ENCODE assay signal across 7 cellular contexts in genomic region chr11:64855596-64856304, GRCh38. TPM values are rescaled to one million over a fixed set of nuclear protein-coding genes. Genes with fewer than 3 reads are reported as not detected.
DNase-seq lines count a peak whose midpoint lies in the region; ATAC-seq, FAIRE-seq and TF ChIP-seq lines count a peak whose summit lies in the region.
"Had no signal": no experiment of that assay in that cellular context is flagged by ENCODE, and none has a peak within 500 bp of the region (broad histone marks: within the 10 kb centered on the region; RNA-seq: fewer than 3 reads in every experiment).

No MANE protein-coding gene starts in this region.

- no peak for TF ChIP-seq RAD21 in IMR-90 (IDR thresholded peaks at IDR 0.05; ENCODE audit: low read length)
- TF ChIP-seq RAD21 in K562 (CRISPR knock-in tag; conservative IDR thresholded peaks at IDR 0.05 in 1 of 2, IDR thresholded peaks at IDR 0.05 in 1 of 2), result no peak

- peak; percentile 75 for FAIRE-seq in K562 (lab: Jason Lieb, UNC)

- dilution Hi-C loops in IMR-90 (cut with HindIII; ENCODE audit: low sequenced_read_pairs, unreplicated experiment), result no loop called here

- H3K36me3 ChIP-seq in IMR-90 (ENCODE audit: control insufficient read depth, insufficient read depth, low read length) (peaks cover 52% of the 10 kb centered on the region), K562 (ENCODE audit: control insufficient read depth, insufficient read depth, low read length) (peaks cover 62% of the 10 kb centered on the region; the same call in 2 of the 3 replicates), sigmoid colon (peaks cover 0 to 50% (median 31%) of the 10 kb centered on the region in 4 donors)

- TF ChIP-seq EP300 in K562 (IDR thresholded peaks at IDR 0.05; ENCODE audit: low read length), result no peak
- TF ChIP-seq EP300 in sigmoid colon (IDR thresholded peaks at IDR 0.05), result no peak

- H3K4me2 ChIP-seq in IMR-90 (ENCODE audit: low read depth, low read length) (no peak overlapping the region), K562 (ENCODE audit: insufficient read depth, low read length) (peak overlapping the region; percentile 53; the same call in 1 of the 2 replicates)

- intact Hi-C loops in IMR-90 (cut with micrococcal nuclease) (loop anchor here (2.0 kb wide), 1 partner anchor 61 kb away; the partner anchor contains the start of gene ATG2A), K562 (cut with micrococcal nuclease) (no loop called here), sigmoid colon (cut with DNase I) (no loop called here)

- POLR2A ChIA-PET in IMR-90 (lab: Charles Lee; ENCODE audit: unreplicated experiment), result no interaction called here
- POLR2A ChIA-PET in K562 (lab: Yijun Ruan, JAX), result interaction anchor here (0.6 to 1.7 kb wide), 7 partner anchors 9 to 262 kb away, joined by 3 to 12 read pairs (median 4); partner anchors contain the start of genes CDC42BPG, EHD1 and ZNHIT2

- H3K79me1 ChIP-seq in IMR-90 (ENCODE audit: low read depth in 1 of 2, low read length in 2 of 2), result peaks cover 28 to 85% of the 10 kb centered on the region in 2 experiments

- H2BK15ac ChIP-seq in IMR-90 (ENCODE audit: low read depth, low read length), result peak overlapping the region; percentile 99

- H3K14ac ChIP-seq in IMR-90 (replicated peaks; ENCODE audit: low read depth, low read length), result peak overlapping the region; percentile 98

- peak overlapping the region; percentile 78 to 96 for H4K8ac ChIP-seq in IMR-90 (ENCODE audit: low read depth in 2 of 2, low read length in 2 of 2)

- peak overlapping the region; percentile 85; the same call in 1 of the 2 replicates for H3K23ac ChIP-seq in IMR-90 (ENCODE audit: low read depth, low read length)

- peak overlapping the region; percentile 95 for H2BK120ac ChIP-seq in IMR-90 (ENCODE audit: low read depth, low read length)

- 89% methylated on average over 5 of the region's 22 CpGs; no CpG with 5 or more reads in 1 of the 2 experiments for WGBS in IMR-90 (ENCODE audit: extremely low coverage in 2 of 2, insufficient read length in 1 of 2), 2 experiments
- WGBS in K562 (ENCODE audit: insufficient coverage, low coverage, missing lambda C conversion rate), result 79% methylated on average over 13 of the region's 22 CpGs
- 76 to 86% methylated on average over 20 to 21 of the region's 22 CpGs for WGBS in sigmoid colon, 2 donors

- H2AK9ac ChIP-seq in IMR-90 (replicated peaks; ENCODE audit: low read depth, low read length, poor library complexity), result peak overlapping the region; percentile 97

- peak overlapping the region; percentile 85 for H2BK5ac ChIP-seq in IMR-90 (ENCODE audit: low read depth, low read length, poor library complexity, severe bottlenecking)

- peak overlapping the region; percentile 7 for H4K5ac ChIP-seq in IMR-90 (ENCODE audit: low read depth, low read length)

- BruUV-seq in IMR-90 (replicated peaks; lab: Mats Ljungman, UMichigan) (no TSS peak), K562 (replicated peaks; lab: Mats Ljungman, UMichigan) (no TSS peak)

- H3K9me1 ChIP-seq in IMR-90 (ENCODE audit: insufficient read depth, low read length), result peaks cover 25% of the 10 kb centered on the region
- H3K9me1 ChIP-seq in K562 (ENCODE audit: control insufficient read depth, insufficient read depth, low read length), result no peaks in the 10 kb centered on the region

- TF ChIP-seq CTCF in IMR-90 (conservative IDR thresholded peaks at IDR 0.05; ENCODE audit: low read depth, low read length) (no peak), K562 (IDR thresholded peaks at IDR 0.05 in 2 of 3, conservative IDR thresholded peaks at IDR 0.05 in 1 of 3; ENCODE audit: insufficient read depth in 2 of 3, low read depth in 1 of 3, low read length in 3 of 3) (no peak), sigmoid colon (IDR thresholded peaks at IDR 0.05) (no peak)

- H3K18ac ChIP-seq in IMR-90 (ENCODE audit: low read depth, low read length), result peak overlapping the region; percentile 22

- H4K20me1 ChIP-seq in IMR-90 (ENCODE audit: insufficient read depth, low read length) (peaks cover 5% of the 10 kb centered on the region; the same call in 1 of the 2 replicates), K562 (replicated peaks; ENCODE audit: control insufficient read depth, insufficient read depth, low read length) (no peaks in the 10 kb centered on the region)

- H2AFZ ChIP-seq in IMR-90 (replicated peaks; ENCODE audit: low read length, poor library complexity) (peak overlapping the region; percentile 82), K562 (ENCODE audit: low read depth, low read length) (no peak overlapping the region)

- no peak overlapping the region for H3K9ac ChIP-seq in IMR-90 (ENCODE audit: low read depth, low read length)
- peak overlapping the region; percentile 20 to 85; a peak in 3 of 4 replicates for H3K9ac ChIP-seq in K562 (ENCODE audit: insufficient read depth in 1 of 2, low read depth in 2 of 2, low read length in 2 of 2)

- H3K27ac ChIP-seq in IMR-90 (ENCODE audit: insufficient read depth, low read length) (peak overlapping the region; percentile 74), K562 (ENCODE audit: extremely low read depth, low read depth, low read length) (peak overlapping the region; percentile 70; the same call in 2 of the 3 replicates), sigmoid colon (peak overlapping the region; percentile 79 to 97 (median 97))
- H3K27ac ChIP-seq: WERI-Rb-1 had no signal

- H2AK5ac ChIP-seq in IMR-90 (ENCODE audit: low read depth, low read length), result peak overlapping the region; percentile 100

- H3K56ac ChIP-seq in IMR-90 (ENCODE audit: extremely low read depth, insufficient read depth, low read length), result peak overlapping the region; percentile 66

- H3K27me3 ChIP-seq in IMR-90 (ENCODE audit: control insufficient read depth, insufficient read depth, low read length) (no peaks in the 10 kb centered on the region), K562 (ENCODE audit: control insufficient read depth in 2 of 2, insufficient read depth in 2 of 2, low read length in 2 of 2) (no peaks in the 10 kb centered on the region), sigmoid colon (no peaks in the 10 kb centered on the region)

- no peak for DNase-seq in IMR-90
- no peak for DNase-seq in K562 (ENCODE audit: extremely low read depth in 1 of 4, low spot score in 3 of 4)
- no peak for DNase-seq in sigmoid colon
- DNase-seq in GM19238 (ENCODE audit: insufficient read length, low spot score), result no peak
- DNase-seq: WERI-Rb-1 had no signal

- TF ChIP-seq POLR2A in IMR-90 (IDR thresholded peaks at IDR 0.05; ENCODE audit: low read depth, low read length) (no peak), K562 (conservative IDR thresholded peaks at IDR 0.05) (no peak), sigmoid colon (IDR thresholded peaks at IDR 0.05) (no peak)

- peaks cover 29% of the 10 kb centered on the region for H3K4me1 ChIP-seq in IMR-90 (ENCODE audit: control insufficient read depth, insufficient read depth, low read length)
- peaks cover 35 to 76% of the 10 kb centered on the region in 2 experiments for H3K4me1 ChIP-seq in K562 (replicated peaks in 1 of 2; ENCODE audit: control insufficient read depth in 2 of 2, insufficient read depth in 2 of 2, low read length in 2 of 2)
- H3K4me1 ChIP-seq in sigmoid colon, result peaks cover 0 to 86% (median 66%) of the 10 kb centered on the region in 4 donors

- H3K9me3 ChIP-seq in IMR-90 (ENCODE audit: control insufficient read depth, insufficient read depth, low read length), result no peaks in the 10 kb centered on the region
- no peaks in the 10 kb centered on the region for H3K9me3 ChIP-seq in K562 (replicated peaks; ENCODE audit: control insufficient read depth, insufficient read depth, low read depth, low read length)
- H3K9me3 ChIP-seq in sigmoid colon, result no peaks in the 10 kb centered on the region

- in situ Hi-C loops in IMR-90 (cut with MboI; ENCODE audit: low sequenced_read_pairs) (no loop called here), K562 (cut with MboI) (no loop called here)

- ATAC-seq in IMR-90 (ENCODE audit: low read depth), result no peak
- no peak for ATAC-seq in K562
- no peak for ATAC-seq in HG03520 (IDR thresholded peaks at IDR 0.05; ENCODE audit: unreplicated experiment)
- no peak for ATAC-seq in GM19324 (IDR thresholded peaks at IDR 0.05; ENCODE audit: low FRiP score, unreplicated experiment)

- CTCF ChIA-PET in IMR-90 (lab: Yijun Ruan, JAX) (interaction anchor here (1.0 kb wide), 1 partner anchor 32 kb away, joined by 4 read pairs; no protein-coding TSS in a partner anchor), K562 (lab: Yijun Ruan, JAX; ENCODE audit: low intra/inter-chr PET ratio) (no interaction called here)

- H4K91ac ChIP-seq in IMR-90 (ENCODE audit: insufficient read depth, low read depth, low read length), result peak overlapping the region; percentile 97

- H3K4ac ChIP-seq in IMR-90 (ENCODE audit: low read depth, low read length), result peak overlapping the region; percentile 99

- H2BK20ac ChIP-seq in IMR-90 (ENCODE audit: low read depth, low read length), result peak overlapping the region; percentile 93

- H3K4me3 ChIP-seq in IMR-90 (ENCODE audit: insufficient read depth, low read depth, low read length), result no peak overlapping the region
- H3K4me3 ChIP-seq in K562, result no peak overlapping the region
- H3K4me3 ChIP-seq in sigmoid colon, result no peak overlapping the region

- H3K79me2 ChIP-seq in K562 (ENCODE audit: control insufficient read depth, insufficient read depth, low read length), result peaks cover 3% of the 10 kb centered on the region; the same call in 2 of the 3 replicates

RNA-seq across cellular contexts. Expression of gene CDC42BPG, which starts 11.3 kb away (rescaled TPM):
- total RNA-seq in IMR-90 (2012; rRNA removed) (under 0.01 TPM in 2 replicates), K562 (2014; rRNA removed) (4.0 and 7.1 TPM in 2 replicates), K562 (2014; rRNA removed; fragmentation: Illumina TruSeq; extraction: Trizol) (0.99 and 1.1 TPM in 2 replicates), K562 (2015; rRNA removed; fragmentation: Illumina TruSeq; extraction: Trizol) (2.1 and 2.5 TPM in 2 replicates), K562 (2021) (7.4 and 8.8 TPM in 2 replicates), sigmoid colon (under 1 TPM in 3 of 4 donors, not detected in 1; 0.16 to 0.83 (median 0.36) TPM)
- polyA plus RNA-seq in IMR-90 (2012; rRNA removed) (0.10 and 0.12 TPM in 2 replicates), K562 (2011; rRNA removed) (2.2 and 3.6 TPM in 2 replicates), K562 (2014; fragmentation: Illumina TruSeq; extraction: Trizol) (1.8 and 4.6 TPM in 2 replicates), K562 (2014; fragmentation: Nextera tagmentation; extraction: Ambion mirVana) (under 1 TPM; 0.04 to 0.08 TPM), K562 (2014; rRNA removed) (7.9 and 11.8 TPM in 2 replicates), sigmoid colon (10 to 100 TPM; 19.8 to 39.8 (median 20.8) TPM)
- 0.04 and 0.12 TPM in 2 replicates for polyA plus RNA-seq in IMR-90 (2012; cell fraction: cytosol; rRNA removed)
- polyA plus RNA-seq in IMR-90 (2012; cell fraction: nucleus; rRNA removed; ENCODE audit: low replicate concordance), result 0.50 and 0.59 TPM in 2 replicates
- 19.1 and 64.6 TPM in 2 replicates for total RNA-seq in K562 (2011; cell fraction: chromatin; rRNA removed; ENCODE audit: low replicate concordance)
- total RNA-seq in K562 (2011; cell fraction: nucleolus; rRNA removed), result 33.3 and 37.9 TPM in 2 replicates
- 16.2 and 19.7 TPM in 2 replicates for total RNA-seq in K562 (2011; cell fraction: nucleoplasm; rRNA removed)
- polyA plus RNA-seq in K562 (2011; cell fraction: cytosol; rRNA removed), result 2.0 and 4.5 TPM in 2 replicates
- 15.1 and 28.5 TPM in 2 replicates for polyA plus RNA-seq in K562 (2011; cell fraction: nucleus; rRNA removed)
- 4.7 and 6.3 TPM in 2 replicates for polyA plus RNA-seq in K562 (2012)
- polyA minus RNA-seq in K562 (2011; rRNA and poly(A)+ RNA removed), result 2.1 and 3.0 TPM in 2 replicates
- polyA minus RNA-seq in K562 (2011; cell fraction: cytosol; rRNA and poly(A)+ RNA removed), result 3.2 and 3.5 TPM in 2 replicates
- polyA minus RNA-seq in K562 (2011; cell fraction: nucleus; rRNA and poly(A)+ RNA removed), result 12.1 and 12.2 TPM in 2 replicates

RNA-seq across cellular contexts. Expression of gene EHD1, which starts 22.7 kb away (rescaled TPM):
- total RNA-seq in IMR-90 (2012; rRNA removed) (107 and 125 TPM in 2 replicates), K562 (2014; rRNA removed) (39.1 and 40.0 TPM in 2 replicates), K562 (2014; rRNA removed; fragmentation: Illumina TruSeq; extraction: Trizol) (7.2 and 11.5 TPM in 2 replicates), K562 (2015; rRNA removed; fragmentation: Illumina TruSeq; extraction: Trizol) (12.7 and 12.9 TPM in 2 replicates), K562 (2021) (65.0 and 69.6 TPM in 2 replicates), sigmoid colon (10 to 100 TPM; 38.5 to 73.1 (median 44.1) TPM)
- polyA plus RNA-seq in IMR-90 (2012; rRNA removed) (209 and 216 TPM in 2 replicates), K562 (2011; rRNA removed) (16.4 and 34.2 TPM in 2 replicates), K562 (2014; fragmentation: Illumina TruSeq; extraction: Trizol) (41.0 and 45.1 TPM in 2 replicates), K562 (2014; fragmentation: Nextera tagmentation; extraction: Ambion mirVana) (under 1 TPM; 0.46 to 0.59 TPM), K562 (2014; rRNA removed) (26.8 and 27.3 TPM in 2 replicates), sigmoid colon (10 to 100 TPM; 27.0 to 54.0 (median 29.4) TPM)
- 259 and 358 TPM in 2 replicates for polyA plus RNA-seq in IMR-90 (2012; cell fraction: cytosol; rRNA removed)
- 267 and 410 TPM in 2 replicates for polyA plus RNA-seq in IMR-90 (2012; cell fraction: nucleus; rRNA removed; ENCODE audit: low replicate concordance)
- 20.8 and 92.1 TPM in 2 replicates for total RNA-seq in K562 (2011; cell fraction: chromatin; rRNA removed; ENCODE audit: low replicate concordance)
- total RNA-seq in K562 (2011; cell fraction: nucleolus; rRNA removed), result 57.7 and 64.3 TPM in 2 replicates
- 24.2 and 37.8 TPM in 2 replicates for total RNA-seq in K562 (2011; cell fraction: nucleoplasm; rRNA removed)
- 30.6 and 56.6 TPM in 2 replicates for polyA plus RNA-seq in K562 (2011; cell fraction: cytosol; rRNA removed)
- 30.2 and 48.9 TPM in 2 replicates for polyA plus RNA-seq in K562 (2011; cell fraction: nucleus; rRNA removed)
- 38.5 and 52.8 TPM in 2 replicates for polyA plus RNA-seq in K562 (2012)
- 26.8 and 39.2 TPM in 2 replicates for polyA minus RNA-seq in K562 (2011; rRNA and poly(A)+ RNA removed)
- 50.9 and 64.3 TPM in 2 replicates for polyA minus RNA-seq in K562 (2011; cell fraction: cytosol; rRNA and poly(A)+ RNA removed)
- 17.4 and 22.8 TPM in 2 replicates for polyA minus RNA-seq in K562 (2011; cell fraction: nucleus; rRNA and poly(A)+ RNA removed)

RNA-seq across cellular contexts. Expression of gene MEN1, which starts 45.4 kb away (rescaled TPM):
- total RNA-seq in IMR-90 (2012; rRNA removed), result 8.8 and 9.4 TPM in 2 replicates
- polyA plus RNA-seq in IMR-90 (2012; rRNA removed), result 35.7 and 44.7 TPM in 2 replicates
- 18.9 and 33.6 TPM in 2 replicates for polyA plus RNA-seq in IMR-90 (2012; cell fraction: cytosol; rRNA removed)
- polyA plus RNA-seq in IMR-90 (2012; cell fraction: nucleus; rRNA removed; ENCODE audit: low replicate concordance), result 65.7 and 129 TPM in 2 replicates
- 33.3 and 80.8 TPM in 2 replicates for total RNA-seq in K562 (2011; cell fraction: chromatin; rRNA removed; ENCODE audit: low replicate concordance)
- 78.7 and 86.4 TPM in 2 replicates for total RNA-seq in K562 (2011; cell fraction: nucleolus; rRNA removed)
- total RNA-seq in K562 (2011; cell fraction: nucleoplasm; rRNA removed), result 51.5 and 54.8 TPM in 2 replicates
- total RNA-seq in K562 (2014; rRNA removed), result 24.3 and 29.4 TPM in 2 replicates
- total RNA-seq in K562 (2014; rRNA removed; fragmentation: Illumina TruSeq; extraction: Trizol), result 6.3 and 7.3 TPM in 2 replicates
- 12.3 and 15.0 TPM in 2 replicates for total RNA-seq in K562 (2015; rRNA removed; fragmentation: Illumina TruSeq; extraction: Trizol)
- total RNA-seq in K562 (2021), result 55.7 and 57.2 TPM in 2 replicates
- 19.3 and 34.7 TPM in 2 replicates for polyA plus RNA-seq in K562 (2011; rRNA removed)
- polyA plus RNA-seq in K562 (2011; cell fraction: cytosol; rRNA removed), result 22.5 and 54.7 TPM in 2 replicates
- 88.7 and 149 TPM in 2 replicates for polyA plus RNA-seq in K562 (2011; cell fraction: nucleus; rRNA removed)
- 41.1 and 44.4 TPM in 2 replicates for polyA plus RNA-seq in K562 (2012)
- polyA plus RNA-seq in K562 (2014; fragmentation: Illumina TruSeq; extraction: Trizol), result 42.7 and 48.3 TPM in 2 replicates
- polyA plus RNA-seq in K562 (2014; fragmentation: Nextera tagmentation; extraction: Ambion mirVana), result 1 to 10 TPM; 3.4 to 3.9 TPM
- 40.5 and 42.5 TPM in 2 replicates for polyA plus RNA-seq in K562 (2014; rRNA removed)
- 6.3 and 9.1 TPM in 2 replicates for polyA minus RNA-seq in K562 (2011; rRNA and poly(A)+ RNA removed)
- polyA minus RNA-seq in K562 (2011; cell fraction: cytosol; rRNA and poly(A)+ RNA removed), result 24.1 and 29.2 TPM in 2 replicates
- polyA minus RNA-seq in K562 (2011; cell fraction: nucleus; rRNA and poly(A)+ RNA removed), result 19.9 and 21.0 TPM in 2 replicates
- 10 to 100 TPM in 1 of 4 donors, 1 to 10 TPM in 3; 6.8 to 12.7 (median 8.8) TPM for total RNA-seq in sigmoid colon
- polyA plus RNA-seq in sigmoid colon, result 10 to 100 TPM in 2 of 3 donors, 1 to 10 TPM in 1; 9.0 to 26.1 (median 10.9) TPM

RNA-seq across cellular contexts. Expression of gene MAP4K2, which starts 52.7 kb away (rescaled TPM):
- total RNA-seq in IMR-90 (2012; rRNA removed) (9.2 and 11.7 TPM in 2 replicates), K562 (2014; rRNA removed) (9.6 and 13.7 TPM in 2 replicates), K562 (2014; rRNA removed; fragmentation: Illumina TruSeq; extraction: Trizol) (3.4 and 4.9 TPM in 2 replicates), K562 (2015; rRNA removed; fragmentation: Illumina TruSeq; extraction: Trizol) (7.0 and 8.5 TPM in 2 replicates), K562 (2021) (13.9 and 14.5 TPM in 2 replicates), sigmoid colon (10 to 100 TPM; 11.5 to 23.5 (median 16.6) TPM)
- polyA plus RNA-seq in IMR-90 (2012; rRNA removed) (16.6 and 22.2 TPM in 2 replicates), K562 (2011; rRNA removed) (7.3 and 11.2 TPM in 2 replicates), K562 (2014; fragmentation: Illumina TruSeq; extraction: Trizol) (8.5 and 12.2 TPM in 2 replicates), K562 (2014; fragmentation: Nextera tagmentation; extraction: Ambion mirVana) (under 1 TPM; 0.13 to 0.39 TPM), K562 (2014; rRNA removed) (10.5 and 11.6 TPM in 2 replicates), sigmoid colon (10 to 100 TPM in 2 of 3 donors, 1 to 10 TPM in 1; 9.0 to 19.8 (median 11.1) TPM)
- 18.8 and 24.1 TPM in 2 replicates for polyA plus RNA-seq in IMR-90 (2012; cell fraction: cytosol; rRNA removed)
- polyA plus RNA-seq in IMR-90 (2012; cell fraction: nucleus; rRNA removed; ENCODE audit: low replicate concordance), result 41.7 and 95.5 TPM in 2 replicates
- total RNA-seq in K562 (2011; cell fraction: chromatin; rRNA removed; ENCODE audit: low replicate concordance), result 11.3 and 40.1 TPM in 2 replicates
- total RNA-seq in K562 (2011; cell fraction: nucleolus; rRNA removed), result 20.5 and 22.5 TPM in 2 replicates
- total RNA-seq in K562 (2011; cell fraction: nucleoplasm; rRNA removed), result 7.3 and 11.7 TPM in 2 replicates
- 11.2 and 14.4 TPM in 2 replicates for polyA plus RNA-seq in K562 (2011; cell fraction: cytosol; rRNA removed)
- polyA plus RNA-seq in K562 (2011; cell fraction: nucleus; rRNA removed), result 40.2 and 43.0 TPM in 2 replicates
- 9.6 and 14.0 TPM in 2 replicates for polyA plus RNA-seq in K562 (2012)
- polyA minus RNA-seq in K562 (2011; rRNA and poly(A)+ RNA removed), result 5.1 and 6.7 TPM in 2 replicates
- polyA minus RNA-seq in K562 (2011; cell fraction: cytosol; rRNA and poly(A)+ RNA removed), result 8.8 and 11.1 TPM in 2 replicates
- 5.8 and 12.4 TPM in 2 replicates for polyA minus RNA-seq in K562 (2011; cell fraction: nucleus; rRNA and poly(A)+ RNA removed)
